ENCODE assay signal across 1 cellular context in the genomic region with DNA sequence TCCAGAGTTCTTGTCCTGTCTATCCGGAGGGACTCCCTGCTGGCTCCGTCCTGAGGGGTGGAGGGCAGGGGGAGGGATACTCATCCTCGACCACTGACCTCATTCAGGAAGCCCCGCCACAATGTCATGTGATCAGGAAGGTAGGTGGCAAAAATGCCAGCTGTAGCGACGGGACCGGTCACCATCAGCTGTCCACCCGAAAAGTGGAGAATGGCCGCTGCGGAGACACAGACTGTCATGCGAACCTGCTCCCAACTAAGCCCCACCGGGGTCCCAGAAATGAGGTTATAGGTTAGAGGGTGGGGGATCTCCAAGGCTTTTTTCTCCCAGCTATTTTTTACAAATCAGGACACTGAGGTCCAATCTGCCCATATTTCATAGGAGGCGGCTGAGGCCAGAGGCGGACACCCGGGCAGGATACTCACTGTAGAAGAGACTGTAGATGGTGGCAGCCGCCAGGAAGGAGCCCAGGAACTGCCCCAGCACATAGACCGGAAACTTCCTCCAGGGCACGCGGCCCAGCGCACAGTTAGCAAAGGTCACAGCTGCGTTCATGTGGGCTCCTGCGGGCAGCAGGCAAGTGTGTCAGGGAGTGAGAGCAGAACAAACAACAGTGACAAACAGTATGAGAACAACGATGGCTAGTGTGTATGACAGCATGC.
TF ChIP-seq lines count a peak whose summit lies in the region.

No MANE protein-coding gene starts in this region.

TF ChIP-seq in HepG2, 621 proteins besides CTCF, POLR2A, EP300 and RAD21:
- TF ChIP-seq, protein P1, sequence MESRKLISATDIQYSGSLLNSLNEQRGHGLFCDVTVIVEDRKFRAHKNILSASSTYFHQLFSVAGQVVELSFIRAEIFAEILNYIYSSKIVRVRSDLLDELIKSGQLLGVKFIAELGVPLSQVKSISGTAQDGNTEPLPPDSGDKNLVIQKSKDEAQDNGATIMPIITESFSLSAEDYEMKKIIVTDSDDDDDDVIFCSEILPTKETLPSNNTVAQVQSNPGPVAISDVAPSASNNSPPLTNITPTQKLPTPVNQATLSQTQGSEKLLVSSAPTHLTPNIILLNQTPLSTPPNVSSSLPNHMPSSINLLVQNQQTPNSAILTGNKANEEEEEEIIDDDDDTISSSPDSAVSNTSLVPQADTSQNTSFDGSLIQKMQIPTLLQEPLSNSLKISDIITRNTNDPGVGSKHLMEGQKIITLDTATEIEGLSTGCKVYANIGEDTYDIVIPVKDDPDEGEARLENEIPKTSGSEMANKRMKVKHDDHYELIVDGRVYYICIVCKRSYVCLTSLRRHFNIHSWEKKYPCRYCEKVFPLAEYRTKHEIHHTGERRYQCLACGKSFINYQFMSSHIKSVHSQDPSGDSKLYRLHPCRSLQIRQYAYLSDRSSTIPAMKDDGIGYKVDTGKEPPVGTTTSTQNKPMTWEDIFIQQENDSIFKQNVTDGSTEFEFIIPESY (CRISPR knock-in tag; IDR thresholded peaks at IDR 0.05): peak; percentile 85
- TF ChIP-seq GABPB1 (CRISPR knock-in tag; IDR thresholded peaks at IDR 0.05): 0 out of 2 replicates have a peak, but pooled peaks have one; percentile 14
- TF ChIP-seq, protein P2, sequence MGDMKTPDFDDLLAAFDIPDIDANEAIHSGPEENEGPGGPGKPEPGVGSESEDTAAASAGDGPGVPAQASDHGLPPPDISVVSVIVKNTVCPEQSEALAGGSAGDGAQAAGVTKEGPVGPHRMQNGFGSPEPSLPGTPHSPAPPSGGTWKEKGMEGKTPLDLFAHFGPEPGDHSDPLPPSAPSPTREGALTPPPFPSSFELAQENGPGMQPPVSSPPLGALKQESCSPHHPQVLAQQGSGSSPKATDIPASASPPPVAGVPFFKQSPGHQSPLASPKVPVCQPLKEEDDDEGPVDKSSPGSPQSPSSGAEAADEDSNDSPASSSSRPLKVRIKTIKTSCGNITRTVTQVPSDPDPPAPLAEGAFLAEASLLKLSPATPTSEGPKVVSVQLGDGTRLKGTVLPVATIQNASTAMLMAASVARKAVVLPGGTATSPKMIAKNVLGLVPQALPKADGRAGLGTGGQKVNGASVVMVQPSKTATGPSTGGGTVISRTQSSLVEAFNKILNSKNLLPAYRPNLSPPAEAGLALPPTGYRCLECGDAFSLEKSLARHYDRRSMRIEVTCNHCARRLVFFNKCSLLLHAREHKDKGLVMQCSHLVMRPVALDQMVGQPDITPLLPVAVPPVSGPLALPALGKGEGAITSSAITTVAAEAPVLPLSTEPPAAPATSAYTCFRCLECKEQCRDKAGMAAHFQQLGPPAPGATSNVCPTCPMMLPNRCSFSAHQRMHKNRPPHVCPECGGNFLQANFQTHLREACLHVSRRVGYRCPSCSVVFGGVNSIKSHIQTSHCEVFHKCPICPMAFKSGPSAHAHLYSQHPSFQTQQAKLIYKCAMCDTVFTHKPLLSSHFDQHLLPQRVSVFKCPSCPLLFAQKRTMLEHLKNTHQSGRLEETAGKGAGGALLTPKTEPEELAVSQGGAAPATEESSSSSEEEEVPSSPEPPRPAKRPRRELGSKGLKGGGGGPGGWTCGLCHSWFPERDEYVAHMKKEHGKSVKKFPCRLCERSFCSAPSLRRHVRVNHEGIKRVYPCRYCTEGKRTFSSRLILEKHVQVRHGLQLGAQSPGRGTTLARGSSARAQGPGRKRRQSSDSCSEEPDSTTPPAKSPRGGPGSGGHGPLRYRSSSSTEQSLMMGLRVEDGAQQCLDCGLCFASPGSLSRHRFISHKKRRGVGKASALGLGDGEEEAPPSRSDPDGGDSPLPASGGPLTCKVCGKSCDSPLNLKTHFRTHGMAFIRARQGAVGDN (CRISPR knock-in tag; IDR thresholded peaks at IDR 0.05): 0 out of 2 replicates have a peak, but pooled peaks have one; percentile 20
